1 cellular context compared by ENCODE assay signal in genomic region chr11:64201524-64201923, GRCh38.
A peak's percentile ranks its signal among the peaks of the same experiment; 100 is the strongest.
TF ChIP-seq lines count a peak whose summit lies in the region.

No MANE protein-coding gene starts in this region.

TF ChIP-seq in K562, 482 proteins besides CTCF, POLR2A, EP300 and RAD21:
- TF ChIP-seq CHCHD3 (CRISPR knock-in tag; IDR thresholded peaks at IDR 0.05) (no peak), PKNOX1 (IDR thresholded peaks at IDR 0.05) (peak; percentile 14; the same call in 1 of the 2 replicates), CEBPB (tag; IDR thresholded peaks at IDR 0.05) (peak; percentile 50)
